In the genomic region with DNA sequence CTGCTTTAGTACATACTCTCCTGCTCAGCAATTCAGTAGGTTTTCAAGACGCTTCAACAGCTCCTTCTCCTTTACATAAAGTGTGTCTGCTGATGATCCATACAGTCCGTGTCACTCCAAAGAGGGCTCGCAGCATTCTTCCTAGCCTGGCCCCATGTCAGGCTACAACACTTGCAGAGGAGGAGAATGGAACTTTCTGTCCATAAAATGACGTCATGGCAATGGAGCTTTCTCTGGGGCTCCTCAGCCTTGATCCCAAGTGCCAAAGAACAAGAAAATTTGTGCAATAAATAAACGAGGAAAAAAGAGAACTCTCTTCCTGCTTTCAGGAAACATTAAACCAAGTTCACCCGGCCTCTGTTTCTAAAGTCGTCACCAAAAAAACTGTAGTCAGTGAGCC, we compare ENCODE assay signal across 1 cellular context.
TF ChIP-seq lines count a peak whose summit lies in the region.

No MANE protein-coding gene starts in this region.

TF ChIP-seq in K562, 482 proteins besides CTCF, POLR2A, EP300 and RAD21:
- no peak for TF ChIP-seq E4F1 (CRISPR knock-in tag; IDR thresholded peaks at IDR 0.05; ENCODE audit: borderline replicate concordance)
- no peak for TF ChIP-seq KDM1A (IDR thresholded peaks at IDR 0.05)
- TF ChIP-seq ATF7 (IDR thresholded peaks at IDR 0.05), result peak; percentile 64
- peak; percentile 51; the same call in 1 of the 2 replicates for TF ChIP-seq ATF3 (IDR thresholded peaks at IDR 0.05)
- no peak for TF ChIP-seq ATF3 (CRISPR knock-in tag; conservative IDR thresholded peaks at IDR 0.05)
- no peak for TF ChIP-seq STAG1 (CRISPR knock-in tag; IDR thresholded peaks at IDR 0.05; ENCODE audit: borderline replicate concordance)
